In genomic region chr1:12525311-12526181, GRCh38 we compare ENCODE assay signal across 11 cellular contexts.
DNase-seq lines count a peak whose midpoint lies in the region; ATAC-seq and TF ChIP-seq lines count a peak whose summit lies in the region.
"Had no signal": no experiment of that assay in that cellular context is flagged by ENCODE, and none has a peak within 500 bp of the region (broad histone marks: within the 10 kb centered on the region; RNA-seq: fewer than 3 reads in every experiment).

No MANE protein-coding gene starts in this region.

- ATAC-seq in GM18909 (IDR thresholded peaks at IDR 0.05; ENCODE audit: poor library complexity, unreplicated experiment) = no peak
- ATAC-seq: effector memory CD8-positive, alpha-beta T cell had no signal

- DNase-seq in MCF 10A (ENCODE audit: unreplicated experiment) (peak; percentile 62), breast epithelium (ENCODE audit: low spot score in 2 of 2) (no peak), fibroblast of mammary gland (ENCODE audit: low read depth) (peak; percentile 35), neural progenitor cell (ENCODE audit: low spot score) (no peak), NCI-H1694 (lab: John Stamatoyannopoulos, UW) (no peak), GM13977 (ENCODE audit: low spot score) (no peak), nucleus accumbens (lab: John Stamatoyannopoulos, UW) (no peak)
- DNase-seq: activated T-cell treated with anti-CD3 and anti-CD28 coated beads for 4 hours; AML-193; effector memory CD8-positive, alpha-beta T cell had no signal

- H2AFZ ChIP-seq in neural progenitor cell (replicated peaks) = no peak overlapping the region

- H3K9me3 ChIP-seq in breast epithelium (no peaks in the 10 kb centered on the region), neural progenitor cell (ENCODE audit: low read depth) (no peaks in the 10 kb centered on the region)

- in situ Hi-C loops in GM13977 (cut with MboI; ENCODE audit: low pct_unique_long_range_greater_than_20kb, low sequenced_read_pairs, unreplicated experiment) = no loop called here

- intact Hi-C loops in MCF 10A (cut with micrococcal nuclease) (no loop called here), breast epithelium (cut with DNase I; ENCODE audit: low total_unique reads) (loop anchor here (5.0 kb wide), 1 partner anchor 93 kb away; no protein-coding TSS in a partner anchor)

- no peaks in the 10 kb centered on the region for H3F3A ChIP-seq in neural progenitor cell (ENCODE audit: low read depth)

- no peaks in the 10 kb centered on the region for H4K20me1 ChIP-seq in neural progenitor cell (ENCODE audit: low read depth)

- H3K27ac Mint-ChIP-seq in MCF 10A (ENCODE audit: low read depth, unreplicated experiment) (no peak overlapping the region), neural progenitor cell (peak overlapping the region; percentile 46)

- TF ChIP-seq POLR2A in breast epithelium (IDR thresholded peaks at IDR 0.05) = no peak

- POLR2A ChIA-PET in MCF 10A (lab: Yijun Ruan, JAX) = interaction anchor here (1.0 kb wide), 1 partner anchor 93 kb away, joined by 3 read pairs; no protein-coding TSS in a partner anchor

- H3K4me3 Mint-ChIP-seq in MCF 10A (ENCODE audit: unreplicated experiment) (no peak overlapping the region), neural progenitor cell (no peak overlapping the region)
- H3K4me3 Mint-ChIP-seq: effector memory CD8-positive, alpha-beta T cell had no signal

- H3K27ac ChIP-seq in breast epithelium (peak overlapping the region in 1 of 2 donors; percentile 56), neural progenitor cell (no peak overlapping the region)

- H3K4me1 Mint-ChIP-seq in MCF 10A (ENCODE audit: insufficient read depth, unreplicated experiment) (peaks cover 9% of the 10 kb centered on the region), neural progenitor cell (peaks cover 9% of the 10 kb centered on the region)

- no peak overlapping the region for H3K4me3 ChIP-seq in breast epithelium
- H3K4me3 ChIP-seq in fibroblast of mammary gland (ENCODE audit: control insufficient read depth, low read depth, low read length) = no peak overlapping the region
- H3K4me3 ChIP-seq in neural progenitor cell = no peak overlapping the region

- H3K9me3 Mint-ChIP-seq in MCF 10A (ENCODE audit: unreplicated experiment) (no peaks in the 10 kb centered on the region), neural progenitor cell (no peaks in the 10 kb centered on the region)
- H3K9me3 Mint-ChIP-seq: effector memory CD8-positive, alpha-beta T cell had no signal

- no peaks in the 10 kb centered on the region for H3K79me2 ChIP-seq in neural progenitor cell (ENCODE audit: low read depth)

- H3K4me1 ChIP-seq in breast epithelium (no peaks in the 10 kb centered on the region), neural progenitor cell (no peaks in the 10 kb centered on the region)

- H3K27me3 ChIP-seq in breast epithelium = no peaks in the 10 kb centered on the region
- no peaks in the 10 kb centered on the region for H3K27me3 ChIP-seq in neural progenitor cell

- no peaks in the 10 kb centered on the region for H3K27me3 Mint-ChIP-seq in MCF 10A (ENCODE audit: insufficient read depth, unreplicated experiment)
- peaks cover 4% of the 10 kb centered on the region for H3K27me3 Mint-ChIP-seq in neural progenitor cell (ENCODE audit: insufficient read depth, low read depth)
- H3K27me3 Mint-ChIP-seq: effector memory CD8-positive, alpha-beta T cell had no signal

- H3K36me3 ChIP-seq in breast epithelium = no peaks in the 10 kb centered on the region
- no peaks in the 10 kb centered on the region for H3K36me3 ChIP-seq in neural progenitor cell

- H3K9ac ChIP-seq in neural progenitor cell = no peak overlapping the region

- CTCF ChIA-PET in MCF 10A (lab: Yijun Ruan, JAX) = interaction anchor here (0.7 to 0.9 kb wide), 2 partner anchors 131 to 328 kb away, joined by 3 to 4 read pairs; no protein-coding TSS in a partner anchor

- H3K36me3 Mint-ChIP-seq in MCF 10A (ENCODE audit: insufficient read depth, unreplicated experiment) (no peaks in the 10 kb centered on the region), neural progenitor cell (no peaks in the 10 kb centered on the region)

- TF ChIP-seq CTCF in MCF 10A (IDR thresholded peaks at IDR 0.05; ENCODE audit: unreplicated experiment) (no peak), breast epithelium (IDR thresholded peaks at IDR 0.05) (no peak), fibroblast of mammary gland (conservative IDR thresholded peaks at IDR 0.05; ENCODE audit: control insufficient read depth, insufficient read depth, low read depth, low read length) (no peak), neural progenitor cell (IDR thresholded peaks at IDR 0.05) (no peak), GM13977 (IDR thresholded peaks at IDR 0.05; ENCODE audit: extremely low read depth, insufficient read depth, missing control alignments) (no peak)

- no TSS peak for BruUV-seq in MCF 10A (replicated peaks; lab: Mats Ljungman, UMichigan)

- H3K4me2 ChIP-seq in neural progenitor cell = no peak overlapping the region

Comparison
In these comparisons a context has a peak if more than half of its experiments do, and no peak if none do; other contexts are left out.
1. DNase-seq: peak in MCF 10A (single experiment) and fibroblast of mammary gland (single experiment); none in breast epithelium (0 of 2), neural progenitor cell (single experiment), NCI-H1694 (single experiment), GM13977 (single experiment) and nucleus accumbens (0 of 56).